8 cellular contexts compared by ENCODE assay signal in genomic region chr10:119080521-119081259, GRCh38. TPM values are rescaled to one million over a fixed set of nuclear protein-coding genes. Genes with fewer than 3 reads are reported as not detected.
A peak's percentile ranks its signal among the peaks of the same experiment; 100 is the strongest.
DNase-seq lines count a peak whose midpoint lies in the region; ATAC-seq and TF ChIP-seq lines count a peak whose summit lies in the region.

A gene with protein sequence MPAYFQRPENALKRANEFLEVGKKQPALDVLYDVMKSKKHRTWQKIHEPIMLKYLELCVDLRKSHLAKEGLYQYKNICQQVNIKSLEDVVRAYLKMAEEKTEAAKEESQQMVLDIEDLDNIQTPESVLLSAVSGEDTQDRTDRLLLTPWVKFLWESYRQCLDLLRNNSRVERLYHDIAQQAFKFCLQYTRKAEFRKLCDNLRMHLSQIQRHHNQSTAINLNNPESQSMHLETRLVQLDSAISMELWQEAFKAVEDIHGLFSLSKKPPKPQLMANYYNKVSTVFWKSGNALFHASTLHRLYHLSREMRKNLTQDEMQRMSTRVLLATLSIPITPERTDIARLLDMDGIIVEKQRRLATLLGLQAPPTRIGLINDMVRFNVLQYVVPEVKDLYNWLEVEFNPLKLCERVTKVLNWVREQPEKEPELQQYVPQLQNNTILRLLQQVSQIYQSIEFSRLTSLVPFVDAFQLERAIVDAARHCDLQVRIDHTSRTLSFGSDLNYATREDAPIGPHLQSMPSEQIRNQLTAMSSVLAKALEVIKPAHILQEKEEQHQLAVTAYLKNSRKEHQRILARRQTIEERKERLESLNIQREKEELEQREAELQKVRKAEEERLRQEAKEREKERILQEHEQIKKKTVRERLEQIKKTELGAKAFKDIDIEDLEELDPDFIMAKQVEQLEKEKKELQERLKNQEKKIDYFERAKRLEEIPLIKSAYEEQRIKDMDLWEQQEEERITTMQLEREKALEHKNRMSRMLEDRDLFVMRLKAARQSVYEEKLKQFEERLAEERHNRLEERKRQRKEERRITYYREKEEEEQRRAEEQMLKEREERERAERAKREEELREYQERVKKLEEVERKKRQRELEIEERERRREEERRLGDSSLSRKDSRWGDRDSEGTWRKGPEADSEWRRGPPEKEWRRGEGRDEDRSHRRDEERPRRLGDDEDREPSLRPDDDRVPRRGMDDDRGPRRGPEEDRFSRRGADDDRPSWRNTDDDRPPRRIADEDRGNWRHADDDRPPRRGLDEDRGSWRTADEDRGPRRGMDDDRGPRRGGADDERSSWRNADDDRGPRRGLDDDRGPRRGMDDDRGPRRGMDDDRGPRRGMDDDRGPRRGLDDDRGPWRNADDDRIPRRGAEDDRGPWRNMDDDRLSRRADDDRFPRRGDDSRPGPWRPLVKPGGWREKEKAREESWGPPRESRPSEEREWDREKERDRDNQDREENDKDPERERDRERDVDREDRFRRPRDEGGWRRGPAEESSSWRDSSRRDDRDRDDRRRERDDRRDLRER (N-terminal part only) (minus strand): TSS chr10:119080817. CDS start chr10:119080676, 141 bp downstream.

- peak within 1 kb of the TSS; percentile 95 to 96 for H3K9ac ChIP-seq in duodenal mucosa (ENCODE audit: low read depth in 1 of 2, low read length in 2 of 2)

- TF ChIP-seq CTCF in lower leg skin (IDR thresholded peaks at IDR 0.05) = no peak

- no peaks in the 10 kb centered on the region for H3K9me3 Mint-ChIP-seq in activated CD4-positive, alpha-beta memory T cell treated with anti-CD3 and anti-CD28 coated beads for 36 hours

- intact Hi-C loops in activated CD4-positive, alpha-beta memory T cell treated with anti-CD3 and anti-CD28 coated beads for 36 hours (cut with micrococcal nuclease) = loop anchor here (1.0 to 2.0 kb wide), 6 partner anchors 10 to 570 kb away; partner anchors contain the start of genes BAG3, DENND10 and PRDX3
- intact Hi-C loops in lower leg skin (cut with DNase I; ENCODE audit: low total_unique reads) = no loop called here

- DNase-seq in C1 segment of cervical spinal cord (lab: John Stamatoyannopoulos, UW) (peak; percentile 55 to 97 (median 89)), GM19240 (ENCODE audit: insufficient read length, low spot score) (peak; percentile 82), NCI-H774 (lab: John Stamatoyannopoulos, UW) (peak; percentile 65), lower leg skin (ENCODE audit: low spot score in 2 of 2) (peak; percentile 91 to 98)
- peak; percentile 95 for DNase-seq in activated CD4-positive, alpha-beta memory T cell treated with anti-CD3 and anti-CD28 coated beads for 36 hours
- DNase-seq in stimulated activated CD4-positive, alpha-beta T cell treated with anti-CD3 and anti-CD28 coated beads, Interleukin-4, amount 100 ng/mL, for 4 hours = peak; percentile 87 to 91

- POLR2A ChIA-PET in activated CD4-positive, alpha-beta memory T cell treated with anti-CD3 and anti-CD28 coated beads for 36 hours (lab: Charles Lee) = interaction anchor here (0.6 to 2.2 kb wide), 7 partner anchors 24 to 326 kb away, joined by 3 to 12 read pairs (median 5); partner anchors contain the start of genes CACUL1, DENND10 and GRK5

- H3K36me3 ChIP-seq in duodenal mucosa (ENCODE audit: control insufficient read depth in 1 of 2, insufficient read depth in 2 of 2, low read length in 2 of 2) = no peaks in the 10 kb centered on the region

- TF ChIP-seq POLR2A in lower leg skin (IDR thresholded peaks at IDR 0.05) = peak in 1 of 2 donors; percentile 73

- H3K4me3 ChIP-seq in duodenal mucosa (ENCODE audit: low read depth in 1 of 2, low read length in 2 of 2) = peak within 1 kb of the TSS; percentile 88 to 95
- peak within 1 kb of the TSS; percentile 71 for H3K4me3 ChIP-seq in lower leg skin (ENCODE audit: low read depth, poor library complexity, severe bottlenecking)

- peak within 1 kb of the TSS; percentile 92 for H3K4me3 Mint-ChIP-seq in activated CD4-positive, alpha-beta memory T cell treated with anti-CD3 and anti-CD28 coated beads for 36 hours

- ATAC-seq in HG03457 (IDR thresholded peaks at IDR 0.05; ENCODE audit: unreplicated experiment) = peak; percentile 71

- H3K4me1 Mint-ChIP-seq in activated CD4-positive, alpha-beta memory T cell treated with anti-CD3 and anti-CD28 coated beads for 36 hours (ENCODE audit: low read depth) = peaks cover 22% of the 10 kb centered on the region

- H3K27me3 ChIP-seq in duodenal mucosa (ENCODE audit: control insufficient read depth in 1 of 2, insufficient read depth in 2 of 2, low read length in 2 of 2) = no peaks in the 10 kb centered on the region

- CTCF ChIA-PET in activated CD4-positive, alpha-beta memory T cell treated with anti-CD3 and anti-CD28 coated beads for 36 hours (lab: Charles Lee) = no interaction called here

- peaks cover 32% of the 10 kb centered on the region for H3K36me3 Mint-ChIP-seq in activated CD4-positive, alpha-beta memory T cell treated with anti-CD3 and anti-CD28 coated beads for 36 hours

- no peaks in the 10 kb centered on the region for H3K27me3 Mint-ChIP-seq in activated CD4-positive, alpha-beta memory T cell treated with anti-CD3 and anti-CD28 coated beads for 36 hours

- H3K27ac ChIP-seq in duodenal mucosa (ENCODE audit: low read depth, low read length) = peak within 1 kb of the TSS; percentile 98

- H3K9me3 ChIP-seq in duodenal mucosa (ENCODE audit: control insufficient read depth in 1 of 2, low read length in 2 of 2) = no peaks in the 10 kb centered on the region

- peaks cover 19 to 20% of the 10 kb centered on the region in 2 donors for H3K4me1 ChIP-seq in duodenal mucosa (ENCODE audit: control insufficient read depth in 1 of 2, insufficient read depth in 2 of 2, low read length in 2 of 2)

- peak within 1 kb of the TSS; percentile 96 for H3K27ac Mint-ChIP-seq in activated CD4-positive, alpha-beta memory T cell treated with anti-CD3 and anti-CD28 coated beads for 36 hours

- 0 to 1% methylated on average over 16 to 46 of the region's 74 CpGs for WGBS in lower leg skin, 2 donors

RNA-seq across cellular contexts. Expression of the gene that starts here (rescaled TPM):
- total RNA-seq in activated CD4-positive, alpha-beta memory T cell treated with anti-CD3 and anti-CD28 coated beads for 36 hours = 100 to 1,000 TPM; 143 to 148 TPM
- total RNA-seq in lower leg skin = 100 to 1,000 TPM; 105 to 138 (median 121) TPM

Comparison
In these comparisons a context has a peak if more than half of its experiments do, and no peak if none do; other contexts are left out.
1. Peak in every context shown above with its lines: DNase-seq, ATAC-seq, H3K4me3 ChIP-seq and H3K27ac ChIP-seq.